Comparison of ENCODE assay signal across 1 cellular context in genomic region chr14:75989134-75989533, GRCh38.
TF ChIP-seq lines count a peak whose summit lies in the region.

No MANE protein-coding gene starts in this region.

TF ChIP-seq in HepG2, 621 proteins besides CTCF, POLR2A, EP300 and RAD21 (continued from another document and continues in another):
- TF ChIP-seq MNT (IDR thresholded peaks at IDR 0.05) = no peak
- no peak for TF ChIP-seq SALL2 (CRISPR knock-in tag; IDR thresholded peaks at IDR 0.05)
- TF ChIP-seq ATF1 (CRISPR knock-in tag; IDR thresholded peaks at IDR 0.05) = peak; percentile 64
- TF ChIP-seq ZNF414 (CRISPR knock-in tag; IDR thresholded peaks at IDR 0.05) = no peak
- TF ChIP-seq ZFP37 (CRISPR knock-in tag; IDR thresholded peaks at IDR 0.05; ENCODE audit: borderline replicate concordance) = no peak
- peak; percentile 72 for TF ChIP-seq ELF1 (CRISPR knock-in tag; IDR thresholded peaks at IDR 0.05)
- peak; percentile 56; the same call in 1 of the 2 replicates for TF ChIP-seq DPF2 (CRISPR knock-in tag; IDR thresholded peaks at IDR 0.05; ENCODE audit: borderline replicate concordance, low read depth)
- TF ChIP-seq SPEN (CRISPR knock-in tag; IDR thresholded peaks at IDR 0.05; ENCODE audit: low read depth) = peak; percentile 53; the same call in 1 of the 2 replicates
- no peak for TF ChIP-seq STAT5B (CRISPR knock-in tag; IDR thresholded peaks at IDR 0.05)
- no peak for TF ChIP-seq ARHGAP35 (CRISPR knock-in tag; IDR thresholded peaks at IDR 0.05; ENCODE audit: borderline replicate concordance)
- TF ChIP-seq LRRFIP1 (CRISPR knock-in tag; conservative IDR thresholded peaks at IDR 0.05) = no peak
- peak; percentile 21; the same call in 1 of the 2 replicates for TF ChIP-seq SMC3 (IDR thresholded peaks at IDR 0.05; ENCODE audit: low read length)
- no peak for TF ChIP-seq KDM5A (IDR thresholded peaks at IDR 0.05; ENCODE audit: borderline replicate concordance, low read length)
- peak; percentile 66 for TF ChIP-seq CREM (IDR thresholded peaks at IDR 0.05)
- no peak for TF ChIP-seq CREM (CRISPR knock-in tag; IDR thresholded peaks at IDR 0.05)
- no peak for TF ChIP-seq MEIS1 (CRISPR knock-in tag; IDR thresholded peaks at IDR 0.05; ENCODE audit: borderline replicate concordance)
- TF ChIP-seq YEATS2 (CRISPR knock-in tag; IDR thresholded peaks at IDR 0.05; ENCODE audit: borderline replicate concordance) = peak; percentile 56; the same call in 1 of the 2 replicates
- TF ChIP-seq ZMYM4 (CRISPR knock-in tag; IDR thresholded peaks at IDR 0.05) = peak; percentile 66
- TF ChIP-seq GATAD1 (CRISPR knock-in tag; IDR thresholded peaks at IDR 0.05) = peak; percentile 42; the same call in 1 of the 2 replicates
- no peak for TF ChIP-seq MYNN (CRISPR knock-in tag; IDR thresholded peaks at IDR 0.05; ENCODE audit: low read depth)
- TF ChIP-seq KLF11 (CRISPR knock-in tag; IDR thresholded peaks at IDR 0.05) = peak; percentile 20; the same call in 1 of the 2 replicates
- no peak for TF ChIP-seq U2AF2 (IDR thresholded peaks at IDR 0.05; ENCODE audit: low read depth, low read length)
- no peak for TF ChIP-seq ZNF253 (CRISPR knock-in tag; IDR thresholded peaks at IDR 0.05; ENCODE audit: borderline replicate concordance)
- TF ChIP-seq SKI (IDR thresholded peaks at IDR 0.05; ENCODE audit: partially characterized antibody) = peak; percentile 56
- peak in 1 of 2 experiments; percentile 59; a peak in 1 of 4 replicates for TF ChIP-seq ATF4 (CRISPR knock-in tag; IDR thresholded peaks at IDR 0.05)
- TF ChIP-seq IRF2 (CRISPR knock-in tag; IDR thresholded peaks at IDR 0.05) = peak; percentile 78
- 0 out of 2 replicates have a peak, but pooled peaks have one; percentile 34 for TF ChIP-seq CBX5 (CRISPR knock-in tag; IDR thresholded peaks at IDR 0.05; ENCODE audit: borderline replicate concordance)
- TF ChIP-seq THYN1 (CRISPR knock-in tag; IDR thresholded peaks at IDR 0.05; ENCODE audit: borderline replicate concordance, low read depth) = no peak
- TF ChIP-seq ARNTL (CRISPR knock-in tag; IDR thresholded peaks at IDR 0.05) = no peak
- no peak for TF ChIP-seq ZBTB38 (CRISPR knock-in tag; IDR thresholded peaks at IDR 0.05)
- TF ChIP-seq SALL1 (CRISPR knock-in tag; IDR thresholded peaks at IDR 0.05) = peak; percentile 25; the same call in 1 of the 2 replicates
- TF ChIP-seq AGO2 (optimal IDR thresholded peaks at IDR 0.05; ENCODE audit: low read depth, low read length) = no peak
- 0 out of 4 replicates have a peak, but pooled peaks of 1 of the 2 experiments have one; percentile 10 for TF ChIP-seq HMGXB4 (CRISPR knock-in tag; IDR thresholded peaks at IDR 0.05; ENCODE audit: borderline replicate concordance in 1 of 2, low read depth in 1 of 2)
- TF ChIP-seq AKNA (CRISPR knock-in tag; IDR thresholded peaks at IDR 0.05; ENCODE audit: borderline replicate concordance) = no peak
- TF ChIP-seq ATF2 (CRISPR knock-in tag; IDR thresholded peaks at IDR 0.05) = peak; percentile 97
- TF ChIP-seq RXRB (CRISPR knock-in tag; IDR thresholded peaks at IDR 0.05; ENCODE audit: borderline replicate concordance) = peak; percentile 73
- no peak for TF ChIP-seq SMARCC2 (IDR thresholded peaks at IDR 0.05)
- TF ChIP-seq ZNF670 (CRISPR knock-in tag; IDR thresholded peaks at IDR 0.05; ENCODE audit: borderline replicate concordance) = 0 out of 2 replicates have a peak, but pooled peaks have one; percentile 26
- no peak for TF ChIP-seq RERE (CRISPR knock-in tag; IDR thresholded peaks at IDR 0.05; ENCODE audit: low read depth)
- TF ChIP-seq FIP1L1 (IDR thresholded peaks at IDR 0.05; ENCODE audit: borderline replicate concordance, insufficient read depth, low read depth, low read length) = no peak
- TF ChIP-seq ZBTB7B (CRISPR knock-in tag; IDR thresholded peaks at IDR 0.05) = no peak
- TF ChIP-seq ZKSCAN8 (CRISPR knock-in tag; IDR thresholded peaks at IDR 0.05; ENCODE audit: borderline replicate concordance) = 0 out of 2 replicates have a peak, but pooled peaks have one; percentile 48
- TF ChIP-seq ZSCAN20 (CRISPR knock-in tag; IDR thresholded peaks at IDR 0.05; ENCODE audit: borderline replicate concordance) = 0 out of 2 replicates have a peak, but pooled peaks have one; percentile 27
